Comparison of ENCODE assay signal across 9 cellular contexts in genomic region chr11:68828155-68828931, GRCh38. TPM values are rescaled to one million over a fixed set of nuclear protein-coding genes. Genes with fewer than 3 reads are reported as not detected.
DNase-seq lines count a peak whose midpoint lies in the region; ATAC-seq and TF ChIP-seq lines count a peak whose summit lies in the region.
"Had no signal": no experiment of that assay in that cellular context is flagged by ENCODE, and none has a peak within 500 bp of the region (broad histone marks: within the 10 kb centered on the region; RNA-seq: fewer than 3 reads in every experiment).

No MANE protein-coding gene starts in this region.

- CTCF ChIA-PET in activated naive CD4-positive, alpha-beta T cell treated with anti-CD3 and anti-CD28 coated beads, Interleukin-2, amount 10 ng/mL, durations not matched to agents 7 days and 5 days (lab: Charles Lee), result interaction anchor here (1.7 kb wide), 1 partner anchor 16 kb away, joined by 5 read pairs; no protein-coding TSS in a partner anchor
- CTCF ChIA-PET in activated CD8-positive, alpha-beta T cell treated with anti-CD3 and anti-CD28 coated beads, Interleukin-2, amount 10 ng/mL, durations not matched to agents 7 days and 5 days (lab: Charles Lee), result interaction anchor here (1.3 to 1.8 kb wide), 3 partner anchors 14 to 15 kb away, joined by 4 read pairs; no protein-coding TSS in a partner anchor

- peaks cover 40% of the 10 kb centered on the region for H3K4me1 Mint-ChIP-seq in activated naive CD4-positive, alpha-beta T cell treated with anti-CD3 and anti-CD28 coated beads, Interleukin-2, amount 10 ng/mL, durations not matched to agents 7 days and 5 days
- peaks cover 55% of the 10 kb centered on the region for H3K4me1 Mint-ChIP-seq in activated CD8-positive, alpha-beta T cell treated with anti-CD3 and anti-CD28 coated beads, Interleukin-2, amount 10 ng/mL, durations not matched to agents 7 days and 5 days (ENCODE audit: low read depth)

- no peaks in the 10 kb centered on the region for H3K9me2 ChIP-seq in hepatocyte (replicated peaks; ENCODE audit: insufficient read depth)

- no peak overlapping the region for H2AFZ ChIP-seq in hepatocyte

- peak; percentile 32 for ATAC-seq in activated CD8-positive, alpha-beta T cell treated with anti-CD3 and anti-CD28 coated beads, Interleukin-2, amount 10 ng/mL, durations not matched to agents 7 days and 5 days
- ATAC-seq in lung (ENCODE audit: insufficient read depth, low FRiP score), result peak; percentile 21
- ATAC-seq in upper lobe of right lung, result peak; percentile 74
- ATAC-seq in GM19455 (IDR thresholded peaks at IDR 0.05; ENCODE audit: unreplicated experiment), result no peak

- 33 to 46% methylated on average over 20 of the region's 20 CpGs for WGBS in lung, 2 donors
- 91% methylated on average over 17 of the region's 20 CpGs for WGBS in hepatocyte (ENCODE audit: low lambda C conversion rate, missing lambda C conversion rate)

- H3K79me2 ChIP-seq in hepatocyte, result peaks cover 10% of the 10 kb centered on the region

- H3K4me1 ChIP-seq in lung (ENCODE audit: control insufficient read depth in 2 of 2, insufficient read depth in 2 of 2, low read length in 2 of 2) (peaks cover 13 to 21% of the 10 kb centered on the region in 2 donors), upper lobe of right lung (peaks cover 50% of the 10 kb centered on the region), hepatocyte (ENCODE audit: insufficient read depth) (peaks cover 7% of the 10 kb centered on the region)

- no peaks in the 10 kb centered on the region for H3K27me3 ChIP-seq in lung (ENCODE audit: control insufficient read depth, insufficient read depth)
- no peaks in the 10 kb centered on the region for H3K27me3 ChIP-seq in upper lobe of right lung
- no peaks in the 10 kb centered on the region for H3K27me3 ChIP-seq in hepatocyte

- no peak for DNase-seq in activated naive CD4-positive, alpha-beta T cell treated with anti-CD3 and anti-CD28 coated beads, Interleukin-2, amount 10 ng/mL, durations not matched to agents 7 days and 5 days
- DNase-seq in activated naive CD4-positive, alpha-beta T cell treated with Interleukin-2 at 50 U/mL for 16 hours, result no peak
- no peak for DNase-seq in activated CD8-positive, alpha-beta T cell treated with anti-CD3 and anti-CD28 coated beads, Interleukin-2, amount 10 ng/mL, durations not matched to agents 7 days and 5 days
- DNase-seq in lung (ENCODE audit: low spot score) (no peak), upper lobe of right lung (no peak), hepatocyte (ENCODE audit: low spot score) (no peak), NAMALWA (ENCODE audit: low spot score) (no peak)
- DNase-seq: NCI-H187 had no signal

- peak overlapping the region; percentile 15 for H3K27ac Mint-ChIP-seq in activated naive CD4-positive, alpha-beta T cell treated with anti-CD3 and anti-CD28 coated beads, Interleukin-2, amount 10 ng/mL, durations not matched to agents 7 days and 5 days
- peak overlapping the region; percentile 82 for H3K27ac Mint-ChIP-seq in activated CD8-positive, alpha-beta T cell treated with anti-CD3 and anti-CD28 coated beads, Interleukin-2, amount 10 ng/mL, durations not matched to agents 7 days and 5 days

- H3K27me3 Mint-ChIP-seq in activated naive CD4-positive, alpha-beta T cell treated with anti-CD3 and anti-CD28 coated beads, Interleukin-2, amount 10 ng/mL, durations not matched to agents 7 days and 5 days, result no peaks in the 10 kb centered on the region
- H3K27me3 Mint-ChIP-seq in activated CD8-positive, alpha-beta T cell treated with anti-CD3 and anti-CD28 coated beads, Interleukin-2, amount 10 ng/mL, durations not matched to agents 7 days and 5 days (ENCODE audit: low read depth), result no peaks in the 10 kb centered on the region

- intact Hi-C loops in upper lobe of right lung (cut with DNase I), result no loop called here

- H3K4me3 ChIP-seq in lung, result no peak overlapping the region
- H3K4me3 ChIP-seq in upper lobe of right lung, result no peak overlapping the region
- H3K4me3 ChIP-seq in hepatocyte, result no peak overlapping the region

- no peak overlapping the region for H3K4me3 Mint-ChIP-seq in activated naive CD4-positive, alpha-beta T cell treated with anti-CD3 and anti-CD28 coated beads, Interleukin-2, amount 10 ng/mL, durations not matched to agents 7 days and 5 days
- H3K4me3 Mint-ChIP-seq in activated CD8-positive, alpha-beta T cell treated with anti-CD3 and anti-CD28 coated beads, Interleukin-2, amount 10 ng/mL, durations not matched to agents 7 days and 5 days, result peak overlapping the region; percentile 34

- POLR2A ChIA-PET in activated CD8-positive, alpha-beta T cell treated with anti-CD3 and anti-CD28 coated beads, Interleukin-2, amount 10 ng/mL, durations not matched to agents 7 days and 5 days (lab: Charles Lee), result interaction anchor here (0.9 to 1.4 kb wide), 2 partner anchors 14 to 15 kb away, joined by 3 to 4 read pairs; partner anchors contain the start of gene CPT1A

- no peaks in the 10 kb centered on the region for H4K20me1 ChIP-seq in hepatocyte (ENCODE audit: insufficient read depth, poor library complexity, severe bottlenecking)

- H3K9me3 Mint-ChIP-seq in activated naive CD4-positive, alpha-beta T cell treated with anti-CD3 and anti-CD28 coated beads, Interleukin-2, amount 10 ng/mL, durations not matched to agents 7 days and 5 days, result no peaks in the 10 kb centered on the region
- no peaks in the 10 kb centered on the region for H3K9me3 Mint-ChIP-seq in activated CD8-positive, alpha-beta T cell treated with anti-CD3 and anti-CD28 coated beads, Interleukin-2, amount 10 ng/mL, durations not matched to agents 7 days and 5 days (ENCODE audit: insufficient read depth)

- H3K36me3 ChIP-seq in lung (ENCODE audit: control insufficient read depth in 2 of 2, insufficient read depth in 2 of 2, low read length in 2 of 2) (peaks cover 0 to 13% of the 10 kb centered on the region in 2 donors), upper lobe of right lung (peaks cover 11% of the 10 kb centered on the region), hepatocyte (replicated peaks; ENCODE audit: insufficient read depth, low read depth) (no peaks in the 10 kb centered on the region)

- H3K27ac ChIP-seq in lung (ENCODE audit: low read depth in 1 of 2, low read length in 1 of 2) (peak overlapping the region in 1 of 2 donors; percentile 35), upper lobe of right lung (peak overlapping the region; percentile 17), hepatocyte (no peak overlapping the region)

- H3K9me3 ChIP-seq in lung (ENCODE audit: control insufficient read depth in 2 of 2, insufficient read depth in 1 of 2, low read length in 1 of 2) (no peaks in the 10 kb centered on the region), upper lobe of right lung (no peaks in the 10 kb centered on the region), hepatocyte (ENCODE audit: low read depth) (no peaks in the 10 kb centered on the region)

- TF ChIP-seq CTCF in lung (IDR thresholded peaks at IDR 0.05; ENCODE audit: control extremely low read depth, extremely low read depth) (no peak), upper lobe of right lung (IDR thresholded peaks at IDR 0.05) (no peak), hepatocyte (IDR thresholded peaks at IDR 0.05; ENCODE audit: poor library complexity) (no peak)

- H3K36me3 Mint-ChIP-seq in activated naive CD4-positive, alpha-beta T cell treated with anti-CD3 and anti-CD28 coated beads, Interleukin-2, amount 10 ng/mL, durations not matched to agents 7 days and 5 days, result peaks cover 8% of the 10 kb centered on the region
- H3K36me3 Mint-ChIP-seq in activated CD8-positive, alpha-beta T cell treated with anti-CD3 and anti-CD28 coated beads, Interleukin-2, amount 10 ng/mL, durations not matched to agents 7 days and 5 days (ENCODE audit: low read depth), result peaks cover 18% of the 10 kb centered on the region

- H3K4me2 ChIP-seq in hepatocyte, result no peak overlapping the region

RNA-seq across cellular contexts. Expression of gene CPT1A, which starts 13.4 kb away (rescaled TPM):
- total RNA-seq in activated CD8-positive, alpha-beta T cell treated with anti-CD3 and anti-CD28 coated beads, Interleukin-2, amount 10 ng/mL, durations not matched to agents 7 days and 5 days, result 10 to 100 TPM; 63.2 to 69.1 TPM
- total RNA-seq in lung (10 to 100 TPM; 19.4 to 51.7 TPM), upper lobe of right lung (76.4 TPM), hepatocyte (16.2 and 24.8 TPM in 2 replicates)
- polyA plus RNA-seq in lung (10 to 100 TPM; 17.0 to 17.4 TPM), hepatocyte (4.4 and 8.3 TPM in 2 replicates)
